Comparison of ENCODE assay signal across 1 cellular context in the genomic region with DNA sequence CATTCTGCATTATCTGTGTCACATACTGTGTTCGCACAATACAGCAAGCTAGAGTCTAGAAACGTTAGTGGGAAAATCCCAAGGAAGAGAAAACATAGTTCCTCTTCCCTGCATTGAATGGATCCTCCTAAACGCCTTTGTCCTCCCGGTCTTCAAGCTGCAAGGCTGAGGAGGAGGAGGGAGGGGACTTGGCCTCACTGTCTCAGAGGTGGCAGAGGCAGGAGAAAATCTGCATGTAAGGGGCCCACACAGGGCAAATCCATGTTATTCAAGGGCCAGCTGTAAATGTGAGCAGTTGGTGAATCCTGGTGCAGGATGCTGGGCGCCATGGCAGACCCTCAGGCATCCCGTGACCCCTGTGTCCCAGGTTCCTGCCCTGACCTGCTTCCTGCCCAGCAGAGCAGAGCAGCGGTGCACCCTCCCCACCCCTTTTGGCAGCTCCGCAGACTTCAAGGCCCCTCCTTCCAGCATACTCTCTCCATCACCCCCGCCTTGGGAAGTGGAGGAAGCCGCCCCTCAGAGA.
TF ChIP-seq lines count a peak whose summit lies in the region.

No MANE protein-coding gene starts in this region.

TF ChIP-seq in H1, 55 proteins besides CTCF, POLR2A, EP300 and RAD21:
- no peak for TF ChIP-seq MAFK (IDR thresholded peaks at IDR 0.05; ENCODE audit: low read depth, low read length)
- TF ChIP-seq EGR1 (IDR thresholded peaks at IDR 0.05; ENCODE audit: borderline replicate concordance, low read depth, low read length), result no peak
- TF ChIP-seq SIN3A (conservative IDR thresholded peaks at IDR 0.05 in 1 of 2, IDR thresholded peaks at IDR 0.05 in 1 of 2; ENCODE audit: low read depth in 1 of 2, low read length in 2 of 2), result no peak
- TF ChIP-seq JUND (IDR thresholded peaks at IDR 0.05; ENCODE audit: low read length), result no peak
- no peak for TF ChIP-seq KDM1A (IDR thresholded peaks at IDR 0.05; ENCODE audit: borderline replicate concordance, low read length)
- no peak for TF ChIP-seq KDM5A (IDR thresholded peaks at IDR 0.05; ENCODE audit: low read length)
- TF ChIP-seq GABPA (IDR thresholded peaks at IDR 0.05; ENCODE audit: borderline replicate concordance, insufficient read depth, low read length), result no peak
- TF ChIP-seq BRCA1 (IDR thresholded peaks at IDR 0.05; ENCODE audit: low read depth, low read length), result no peak
- no peak for TF ChIP-seq RBBP5 (IDR thresholded peaks at IDR 0.05; ENCODE audit: borderline replicate concordance, low read depth, low read length)
- no peak for TF ChIP-seq SAP30 (IDR thresholded peaks at IDR 0.05; ENCODE audit: insufficient read depth, insufficient replicate concordance, low read length)
- TF ChIP-seq, protein P1, sequence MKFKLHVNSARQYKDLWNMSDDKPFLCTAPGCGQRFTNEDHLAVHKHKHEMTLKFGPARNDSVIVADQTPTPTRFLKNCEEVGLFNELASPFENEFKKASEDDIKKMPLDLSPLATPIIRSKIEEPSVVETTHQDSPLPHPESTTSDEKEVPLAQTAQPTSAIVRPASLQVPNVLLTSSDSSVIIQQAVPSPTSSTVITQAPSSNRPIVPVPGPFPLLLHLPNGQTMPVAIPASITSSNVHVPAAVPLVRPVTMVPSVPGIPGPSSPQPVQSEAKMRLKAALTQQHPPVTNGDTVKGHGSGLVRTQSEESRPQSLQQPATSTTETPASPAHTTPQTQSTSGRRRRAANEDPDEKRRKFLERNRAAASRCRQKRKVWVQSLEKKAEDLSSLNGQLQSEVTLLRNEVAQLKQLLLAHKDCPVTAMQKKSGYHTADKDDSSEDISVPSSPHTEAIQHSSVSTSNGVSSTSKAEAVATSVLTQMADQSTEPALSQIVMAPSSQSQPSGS (IDR thresholded peaks at IDR 0.05; ENCODE audit: low read length), result no peak
- TF ChIP-seq, protein P2, sequence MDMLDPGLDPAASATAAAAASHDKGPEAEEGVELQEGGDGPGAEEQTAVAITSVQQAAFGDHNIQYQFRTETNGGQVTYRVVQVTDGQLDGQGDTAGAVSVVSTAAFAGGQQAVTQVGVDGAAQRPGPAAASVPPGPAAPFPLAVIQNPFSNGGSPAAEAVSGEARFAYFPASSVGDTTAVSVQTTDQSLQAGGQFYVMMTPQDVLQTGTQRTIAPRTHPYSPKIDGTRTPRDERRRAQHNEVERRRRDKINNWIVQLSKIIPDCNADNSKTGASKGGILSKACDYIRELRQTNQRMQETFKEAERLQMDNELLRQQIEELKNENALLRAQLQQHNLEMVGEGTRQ (IDR thresholded peaks at IDR 0.05; ENCODE audit: low read length), result no peak
- no peak for TF ChIP-seq GTF2F1 (IDR thresholded peaks at IDR 0.05; ENCODE audit: borderline replicate concordance, low read depth, low read length)
- TF ChIP-seq CBX8 (IDR thresholded peaks at IDR 0.05; ENCODE audit: borderline replicate concordance, low read depth, low read length), result no peak
- TF ChIP-seq, protein P3, sequence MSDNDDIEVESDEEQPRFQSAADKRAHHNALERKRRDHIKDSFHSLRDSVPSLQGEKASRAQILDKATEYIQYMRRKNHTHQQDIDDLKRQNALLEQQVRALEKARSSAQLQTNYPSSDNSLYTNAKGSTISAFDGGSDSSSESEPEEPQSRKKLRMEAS (IDR thresholded peaks at IDR 0.05), result no peak
- no peak for TF ChIP-seq CEBPB (IDR thresholded peaks at IDR 0.05; ENCODE audit: low read depth, low read length)
- TF ChIP-seq CHD2 (IDR thresholded peaks at IDR 0.05; ENCODE audit: low read length), result no peak
- TF ChIP-seq BCL11A (IDR thresholded peaks at IDR 0.05; ENCODE audit: low read depth in 2 of 2, low read length in 2 of 2), result no peak
- no peak for TF ChIP-seq TCF12 (IDR thresholded peaks at IDR 0.05; ENCODE audit: low read depth, low read length)
- no peak for TF ChIP-seq EZH2 (IDR thresholded peaks at IDR 0.05; ENCODE audit: low read depth, low read length, severe bottlenecking)
TF ChIP-seq in H1: peak in this region for 0.
